ENCODE assay signal across 1 cellular context in genomic region chr7:27132214-27132613, GRCh38.
TF ChIP-seq lines count a peak whose summit lies in the region.

No MANE protein-coding gene starts in this region.

TF ChIP-seq in endothelial cell of umbilical vein, 7 proteins besides CTCF, POLR2A, EP300 and RAD21:
- no peak for TF ChIP-seq EZH2 (IDR thresholded peaks at IDR 0.05; ENCODE audit: borderline replicate concordance, low read depth, low read length, severe bottlenecking)
- no peak for TF ChIP-seq MAX (IDR thresholded peaks at IDR 0.05; ENCODE audit: insufficient read depth, insufficient read length)
- TF ChIP-seq GATA2 (IDR thresholded peaks at IDR 0.05; ENCODE audit: insufficient read depth, insufficient read length, low read depth, low read length), result no peak
- TF ChIP-seq FOS (IDR thresholded peaks at IDR 0.05; ENCODE audit: borderline replicate concordance, insufficient read depth, low read length), result no peak
- no peak for TF ChIP-seq POLR2AphosphoS5 (IDR thresholded peaks at IDR 0.05; ENCODE audit: insufficient read depth, low read depth, low read length)
- no peak for TF ChIP-seq MYC (IDR thresholded peaks at IDR 0.05; ENCODE audit: low read depth, low read length)
- no peak for TF ChIP-seq JUN (IDR thresholded peaks at IDR 0.05; ENCODE audit: borderline replicate concordance, insufficient read depth, insufficient read length, low read depth)
